12 cellular contexts compared by ENCODE assay signal in genomic region chr3:189714991-189715961, GRCh38.
DNase-seq lines count a peak whose midpoint lies in the region; ATAC-seq, FAIRE-seq and TF ChIP-seq lines count a peak whose summit lies in the region.
"Had no signal": no experiment of that assay in that cellular context is flagged by ENCODE, and none has a peak within 500 bp of the region (broad histone marks: within the 10 kb centered on the region; RNA-seq: fewer than 3 reads in every experiment).

No MANE protein-coding gene starts in this region.

- no peaks in the 10 kb centered on the region for H3K79me2 ChIP-seq in osteoblast (ENCODE audit: insufficient read depth, low read length)

- intact Hi-C loops in stomach (cut with DNase I; ENCODE audit: low total_unique reads), result no loop called here
- intact Hi-C loops in esophagus squamous epithelium (cut with DNase I), result no loop called here

- no peak for TF ChIP-seq POLR2A in GM12891 (IDR thresholded peaks at IDR 0.05; ENCODE audit: low read depth, low read length)
- no peak for TF ChIP-seq POLR2A in stomach (IDR thresholded peaks at IDR 0.05)
- no peak for TF ChIP-seq POLR2A in esophagus squamous epithelium (IDR thresholded peaks at IDR 0.05)

- peak; percentile 59 for ATAC-seq in HG02885 (IDR thresholded peaks at IDR 0.05; ENCODE audit: poor library complexity, unreplicated experiment)
- ATAC-seq: activated T-cell treated with anti-CD3 and anti-CD28 coated beads, Interleukin-2, amount 50 U/mL, for 72 hours had no signal

- H3K4me1 ChIP-seq in osteoblast (ENCODE audit: insufficient read depth, low read length) (peaks cover 31% of the 10 kb centered on the region), stomach (peaks cover 0 to 14% (median 3%) of the 10 kb centered on the region in 4 donors), esophagus squamous epithelium (peaks cover 0 to 13% (median 5%) of the 10 kb centered on the region in 3 donors)

- no peak overlapping the region for H2AFZ ChIP-seq in osteoblast (ENCODE audit: low read length)

- H4K20me1 ChIP-seq in osteoblast (ENCODE audit: insufficient read depth, low read length), result no peaks in the 10 kb centered on the region

- H3K36me3 ChIP-seq in osteoblast (ENCODE audit: insufficient read depth, low read length), result no peaks in the 10 kb centered on the region
- H3K36me3 ChIP-seq in stomach, result no peaks in the 10 kb centered on the region
- no peaks in the 10 kb centered on the region for H3K36me3 ChIP-seq in esophagus squamous epithelium

- H3K27ac ChIP-seq in osteoblast (ENCODE audit: low read depth, low read length) (peak overlapping the region; percentile 61), stomach (no peak overlapping the region), esophagus squamous epithelium (no peak overlapping the region)

- H3K27me3 ChIP-seq in osteoblast (ENCODE audit: insufficient read depth, low read length) (no peaks in the 10 kb centered on the region), stomach (no peaks in the 10 kb centered on the region), esophagus squamous epithelium (no peaks in the 10 kb centered on the region)

- TF ChIP-seq CTCF in astrocyte of the spinal cord (IDR thresholded peaks at IDR 0.05; ENCODE audit: low read depth, low read length) (no peak), osteoblast (IDR thresholded peaks at IDR 0.05; ENCODE audit: extremely low read depth, low read depth, low read length) (no peak), stomach (IDR thresholded peaks at IDR 0.05) (no peak), esophagus squamous epithelium (IDR thresholded peaks at IDR 0.05) (no peak)

- in situ Hi-C loops in astrocyte of the spinal cord (cut with HindIII; ENCODE audit: low sequenced_read_pairs), result no loop called here

- WGBS in stomach, 5 donors, result 39 to 61% (median 52%) methylated on average over 5 of the region's 5 CpGs
- 46 to 65% methylated on average over 5 of the region's 5 CpGs for WGBS in esophagus squamous epithelium, 2 donors

- H3K4me2 ChIP-seq in osteoblast (ENCODE audit: insufficient read depth, low read length), result peak overlapping the region; percentile 37

- FAIRE-seq in GM12891 (lab: Jason Lieb, UNC), result peak; percentile 50

- TF ChIP-seq EP300 in stomach (IDR thresholded peaks at IDR 0.05), result no peak

- H3K9me3 ChIP-seq in osteoblast (ENCODE audit: low read depth, low read length), result no peaks in the 10 kb centered on the region
- no peaks in the 10 kb centered on the region for H3K9me3 ChIP-seq in stomach
- no peaks in the 10 kb centered on the region for H3K9me3 ChIP-seq in esophagus squamous epithelium

- DNase-seq in GM12891 (ENCODE audit: insufficient read length, low spot score) (no peak), astrocyte of the spinal cord (ENCODE audit: low read depth, low spot score) (peak; percentile 79), osteoblast (ENCODE audit: insufficient read length, low spot score, missing footprints) (no peak), activated T-cell treated with anti-CD3 and anti-CD28 coated beads for 4 hours (no peak), stomach (no peak), esophagus squamous epithelium (lab: John Stamatoyannopoulos, UW) (no peak), NCI-H1048 (lab: John Stamatoyannopoulos, UW) (no peak)
- DNase-seq: activated T-cell treated with anti-CD3 and anti-CD28 coated beads, Interleukin-2, amount 50 U/mL, for 72 hours; endodermal cell; NCI-H146; stimulated activated CD4-positive, alpha-beta T cell treated with anti-CD3 and anti-CD28 coated beads, Interleukin-2, amount 100 ng/mL, for 48 hours had no signal

- H3K4me3 ChIP-seq in astrocyte of the spinal cord (ENCODE audit: low read depth, low read length) (no peak overlapping the region), osteoblast (ENCODE audit: insufficient read depth, low read length) (no peak overlapping the region), stomach (no peak overlapping the region), esophagus squamous epithelium (no peak overlapping the region)

TF ChIP-seq in GM12891, 5 proteins besides CTCF, POLR2A, EP300 and RAD21:
- TF ChIP-seq POLR2AphosphoS5 (IDR thresholded peaks at IDR 0.05; ENCODE audit: low read depth, low read length), result no peak
- no peak for TF ChIP-seq PAX5 (IDR thresholded peaks at IDR 0.05; ENCODE audit: insufficient read depth, low read length, severe bottlenecking)
- TF ChIP-seq POU2F2 (IDR thresholded peaks at IDR 0.05; ENCODE audit: low read depth, low read length), result no peak
- TF ChIP-seq SPI1 (IDR thresholded peaks at IDR 0.05; ENCODE audit: low read depth, low read length), result no peak
- TF ChIP-seq TAF1 (IDR thresholded peaks at IDR 0.05; ENCODE audit: low read depth, low read length), result no peak
